Comparison of ENCODE assay signal across 19 cellular contexts in the genomic region with DNA sequence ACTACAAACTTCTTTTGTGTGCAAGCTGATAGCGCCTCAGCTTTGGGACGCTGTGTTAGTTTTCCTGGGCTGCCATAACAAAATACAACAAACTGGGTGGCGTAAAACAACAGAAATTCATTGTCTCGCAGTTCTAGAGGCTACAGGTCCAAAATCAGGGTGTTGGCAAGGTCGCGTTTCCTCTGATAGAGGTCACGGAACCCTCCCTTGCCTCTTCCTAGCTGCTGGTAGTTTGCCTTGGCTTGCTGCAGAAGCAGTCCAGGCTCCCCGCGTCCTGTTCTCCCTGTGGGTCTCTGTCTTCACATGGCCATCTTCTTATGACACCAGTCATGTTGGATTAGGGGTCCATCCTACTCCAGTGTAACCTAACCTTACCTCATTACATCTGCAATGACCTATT. TPM values are rescaled to one million over a fixed set of nuclear protein-coding genes. Genes with fewer than 3 reads are reported as not detected.
DNase-seq lines count a peak whose midpoint lies in the region; ATAC-seq, FAIRE-seq and TF ChIP-seq lines count a peak whose summit lies in the region.
"Had no signal": no experiment of that assay in that cellular context is flagged by ENCODE, and none has a peak within 500 bp of the region (broad histone marks: within the 10 kb centered on the region; RNA-seq: fewer than 3 reads in every experiment).

No MANE protein-coding gene starts in this region.

- CTCF ChIA-PET in K562 (lab: Yijun Ruan, JAX; ENCODE audit: low intra/inter-chr PET ratio), result no interaction called here

- TF ChIP-seq EP300 in K562 (IDR thresholded peaks at IDR 0.05; ENCODE audit: low read length), result no peak

- H3K27me3 Mint-ChIP-seq in GM23338 (ENCODE audit: insufficient read depth, low read depth, poor library complexity), result peaks cover 6% of the 10 kb centered on the region
- H3K27me3 Mint-ChIP-seq: B cell; CD4-positive, alpha-beta T cell; IgD-negative memory B cell had no signal

- H3K9me2 ChIP-seq in GM23338 (ENCODE audit: insufficient read depth), result no peaks in the 10 kb centered on the region

- H3K4me3 ChIP-seq in right atrium auricular region (no peak overlapping the region), GM23338 (no peak overlapping the region), K562 (no peak overlapping the region), spleen (no peak overlapping the region)

- no peaks in the 10 kb centered on the region for H3K9me1 ChIP-seq in K562 (ENCODE audit: control insufficient read depth, insufficient read depth, low read length)

- peak overlapping the region; percentile 89 for H2AFZ ChIP-seq in GM23338
- peak overlapping the region; percentile 45; the same call in 1 of the 2 replicates for H2AFZ ChIP-seq in K562 (ENCODE audit: low read depth, low read length)

- DNase-seq in left cardiac atrium, result peak; percentile 54
- no peak for DNase-seq in right atrium auricular region (ENCODE audit: low spot score)
- no peak for DNase-seq in GM23338 (ENCODE audit: low spot score)
- no peak for DNase-seq in K562 (ENCODE audit: extremely low read depth in 1 of 4, low spot score in 3 of 4)
- DNase-seq in spleen, result peak; percentile 58
- no peak for DNase-seq in left colon
- DNase-seq: C1 segment of cervical spinal cord; CD4-positive, alpha-beta T cell; DMS79; EL had no signal

- in situ Hi-C loops in K562 (cut with MboI), result no loop called here

- no peaks in the 10 kb centered on the region for H3K27me3 ChIP-seq in right atrium auricular region
- no peaks in the 10 kb centered on the region for H3K27me3 ChIP-seq in GM23338 (ENCODE audit: insufficient read depth)
- H3K27me3 ChIP-seq in K562 (ENCODE audit: control insufficient read depth in 2 of 2, insufficient read depth in 2 of 2, low read length in 2 of 2), result no peaks in the 10 kb centered on the region
- no peaks in the 10 kb centered on the region for H3K27me3 ChIP-seq in spleen (replicated peaks in 1 of 7)

- H3K9me3 ChIP-seq in right atrium auricular region (no peaks in the 10 kb centered on the region), K562 (replicated peaks; ENCODE audit: control insufficient read depth, insufficient read depth, low read depth, low read length) (no peaks in the 10 kb centered on the region), spleen (no peaks in the 10 kb centered on the region)

- H3F3A ChIP-seq in GM23338 (replicated peaks; ENCODE audit: low read depth), result no peaks in the 10 kb centered on the region

- BruUV-seq in K562 (replicated peaks; lab: Mats Ljungman, UMichigan), result no TSS peak

- no peaks in the 10 kb centered on the region for H3K4me1 ChIP-seq in right atrium auricular region
- no peaks in the 10 kb centered on the region for H3K4me1 ChIP-seq in GM23338 (ENCODE audit: insufficient read depth)
- peaks cover 0 to 8% of the 10 kb centered on the region in 2 experiments; a peak in 3 of 5 replicates for H3K4me1 ChIP-seq in K562 (replicated peaks in 1 of 2; ENCODE audit: control insufficient read depth in 2 of 2, insufficient read depth in 2 of 2, low read length in 2 of 2)
- no peaks in the 10 kb centered on the region for H3K4me1 ChIP-seq in spleen

- TF ChIP-seq CTCF in right atrium auricular region (IDR thresholded peaks at IDR 0.05) (no peak), GM23338 (conservative IDR thresholded peaks at IDR 0.05; ENCODE audit: low read depth in 2 of 2) (no peak), K562 (IDR thresholded peaks at IDR 0.05 in 2 of 3, conservative IDR thresholded peaks at IDR 0.05 in 1 of 3; ENCODE audit: insufficient read depth in 2 of 3, low read depth in 1 of 3, low read length in 3 of 3) (no peak), spleen (IDR thresholded peaks at IDR 0.05 in 8 of 11, conservative IDR thresholded peaks at IDR 0.05 in 3 of 11) (no peak)

- intact Hi-C loops in left cardiac atrium (cut with DNase I) (no loop called here), K562 (cut with micrococcal nuclease) (no loop called here), spleen (cut with DNase I; ENCODE audit: low total_unique reads) (no loop called here), left colon (cut with DNase I, micrococcal nuclease) (no loop called here)

- no peaks in the 10 kb centered on the region for H4K20me1 ChIP-seq in GM23338 (replicated peaks; ENCODE audit: insufficient read depth)
- H4K20me1 ChIP-seq in K562 (replicated peaks; ENCODE audit: control insufficient read depth, insufficient read depth, low read length), result no peaks in the 10 kb centered on the region; the same call in 1 of the 2 replicates

- H3K36me3 Mint-ChIP-seq in GM23338 (ENCODE audit: low read depth), result no peaks in the 10 kb centered on the region
- H3K36me3 Mint-ChIP-seq: IgD-negative memory B cell had no signal

- no peaks in the 10 kb centered on the region; the same call in 2 of the 3 replicates for H3K4me1 Mint-ChIP-seq in GM23338

- FAIRE-seq in K562 (lab: Jason Lieb, UNC), result no peak
- FAIRE-seq: A204.1, G401.6, GM12892, GM19239, H54 had no signal

- no peaks in the 10 kb centered on the region for H3K9me3 Mint-ChIP-seq in GM23338
- H3K9me3 Mint-ChIP-seq: CD4-positive, alpha-beta T cell; IgD-negative memory B cell had no signal

- no peak for TF ChIP-seq POLR2A in K562 (conservative IDR thresholded peaks at IDR 0.05)
- no peak for TF ChIP-seq POLR2A in spleen (IDR thresholded peaks at IDR 0.05)

- POLR2A ChIA-PET in K562 (lab: Yijun Ruan, JAX), result no interaction called here

- no peak overlapping the region for H3K9ac ChIP-seq in K562 (ENCODE audit: insufficient read depth in 1 of 2, low read depth in 2 of 2, low read length in 2 of 2)

- H3K36me3 ChIP-seq in right atrium auricular region, result no peaks in the 10 kb centered on the region
- H3K36me3 ChIP-seq in GM23338 (ENCODE audit: insufficient read depth), result no peaks in the 10 kb centered on the region
- no peaks in the 10 kb centered on the region for H3K36me3 ChIP-seq in K562 (ENCODE audit: control insufficient read depth, insufficient read depth, low read length)
- no peaks in the 10 kb centered on the region for H3K36me3 ChIP-seq in spleen

- H3K27ac ChIP-seq in right atrium auricular region (no peak overlapping the region), GM23338 (ENCODE audit: low read depth) (no peak overlapping the region), K562 (ENCODE audit: extremely low read depth, low read depth, low read length) (no peak overlapping the region), spleen (peak overlapping the region in 3 of 8 donors; percentile 36 to 37 (median 37))

- 90% methylated on average over 9 of the region's 9 CpGs for WGBS in K562 (ENCODE audit: insufficient coverage, low coverage, missing lambda C conversion rate)
- WGBS in spleen, 5 donors, result 68 to 85% (median 80%) methylated on average over 7 to 9 of the region's 9 CpGs

- no peak for TF ChIP-seq RAD21 in K562 (CRISPR knock-in tag; conservative IDR thresholded peaks at IDR 0.05 in 1 of 2, IDR thresholded peaks at IDR 0.05 in 1 of 2)

- no peak overlapping the region for H3K27ac Mint-ChIP-seq in GM23338
- H3K27ac Mint-ChIP-seq: B cell; CD4-positive, alpha-beta T cell; IgD-negative memory B cell had no signal

- H3K4me3 Mint-ChIP-seq in GM23338, result no peak overlapping the region
- H3K4me3 Mint-ChIP-seq: B cell; CD4-positive, alpha-beta T cell; IgD-negative memory B cell had no signal

- H3K79me2 ChIP-seq in GM23338 (replicated peaks; ENCODE audit: insufficient read depth), result no peaks in the 10 kb centered on the region
- no peaks in the 10 kb centered on the region for H3K79me2 ChIP-seq in K562 (ENCODE audit: control insufficient read depth, insufficient read depth, low read length)

- peak in 1 of 2 donors; percentile 51 for ATAC-seq in left cardiac atrium
- ATAC-seq in GM23338, result no peak
- no peak for ATAC-seq in K562
- no peak for ATAC-seq in HG02885 (IDR thresholded peaks at IDR 0.05; ENCODE audit: poor library complexity, unreplicated experiment)
- ATAC-seq in left colon, result no peak
- ATAC-seq: HCT116 had no signal

- H3K4me2 ChIP-seq in GM23338, result no peak overlapping the region
- no peak overlapping the region for H3K4me2 ChIP-seq in K562 (ENCODE audit: insufficient read depth, low read length)

TF ChIP-seq in GM23338, 12 proteins besides CTCF, POLR2A, EP300 and RAD21 (continues in another document):
- TF ChIP-seq JUNB (IDR thresholded peaks at IDR 0.05; ENCODE audit: unreplicated experiment) (no peak), CREB1 (CRISPR knock-in tag; IDR thresholded peaks at IDR 0.05; ENCODE audit: low read depth) (no peak), ZNF114 (CRISPR knock-in tag; IDR thresholded peaks at IDR 0.05) (no peak), STAT1 (IDR thresholded peaks at IDR 0.05; ENCODE audit: unreplicated experiment) (no peak)

TF ChIP-seq in K562, 482 proteins besides CTCF, POLR2A, EP300 and RAD21 (continues in another document):
- TF ChIP-seq ZNF165 (CRISPR knock-in tag; IDR thresholded peaks at IDR 0.05; ENCODE audit: borderline replicate concordance), result no peak
- no peak for TF ChIP-seq TRIM28 (IDR thresholded peaks at IDR 0.05)
- TF ChIP-seq TARDBP (IDR thresholded peaks at IDR 0.05), result no peak

RNA-seq across cellular contexts. Expression of gene PTGR2, which starts 32.8 kb away (rescaled TPM):
- 10 to 100 TPM; 26.9 to 31.6 TPM for total RNA-seq in left cardiac atrium
- 10 to 100 TPM; 15.9 to 25.0 TPM for total RNA-seq in right atrium auricular region
- 9.5 and 20.0 TPM in 2 replicates for total RNA-seq in GM23338 (2014; rRNA removed; shearing (Covaris generic))
- 19.9 and 25.4 TPM in 2 replicates for polyA plus RNA-seq in GM23338 (2016; fragmentation: Nextera tagmentation; extraction: Ambion mirVana)
- total RNA-seq in K562 (2011; cell fraction: chromatin; rRNA removed; ENCODE audit: low replicate concordance), result 17.5 and 53.7 TPM in 2 replicates
- total RNA-seq in K562 (2011; cell fraction: nucleolus; rRNA removed), result 9.3 and 11.4 TPM in 2 replicates
- total RNA-seq in K562 (2011; cell fraction: nucleoplasm; rRNA removed), result 25.7 and 35.0 TPM in 2 replicates
- 5.2 and 7.4 TPM in 2 replicates for total RNA-seq in K562 (2014; rRNA removed)
- 11.0 and 11.1 TPM in 2 replicates for total RNA-seq in K562 (2014; rRNA removed; fragmentation: Illumina TruSeq; extraction: Trizol)
- 8.6 and 9.6 TPM in 2 replicates for total RNA-seq in K562 (2015; rRNA removed; fragmentation: Illumina TruSeq; extraction: Trizol)
- total RNA-seq in K562 (2021), result 8.8 and 9.4 TPM in 2 replicates
- polyA plus RNA-seq in K562 (2011; rRNA removed), result 15.9 and 23.0 TPM in 2 replicates
- polyA plus RNA-seq in K562 (2011; cell fraction: cytosol; rRNA removed), result 2.3 and 4.8 TPM in 2 replicates
- 8.3 and 14.0 TPM in 2 replicates for polyA plus RNA-seq in K562 (2011; cell fraction: nucleus; rRNA removed)
- polyA plus RNA-seq in K562 (2012), result 7.3 and 8.6 TPM in 2 replicates
- 16.8 and 17.5 TPM in 2 replicates for polyA plus RNA-seq in K562 (2014; fragmentation: Illumina TruSeq; extraction: Trizol)
- polyA plus RNA-seq in K562 (2014; fragmentation: Nextera tagmentation; extraction: Ambion mirVana), result 10 to 100 TPM; 13.0 to 20.1 TPM
- polyA plus RNA-seq in K562 (2014; rRNA removed), result 12.2 and 13.0 TPM in 2 replicates
- polyA minus RNA-seq in K562 (2011; rRNA and poly(A)+ RNA removed), result 14.2 and 15.6 TPM in 2 replicates
- polyA minus RNA-seq in K562 (2011; cell fraction: cytosol; rRNA and poly(A)+ RNA removed), result 3.5 and 3.9 TPM in 2 replicates
- polyA minus RNA-seq in K562 (2011; cell fraction: nucleus; rRNA and poly(A)+ RNA removed), result 6.3 and 10.4 TPM in 2 replicates
- 1 to 10 TPM; 3.4 to 8.6 (median 6.3) TPM for total RNA-seq in spleen
- 1 to 10 TPM; 2.2 to 3.6 (median 3.3) TPM for polyA plus RNA-seq in spleen
- 10 to 100 TPM; 14.7 to 16.0 TPM for total RNA-seq in left colon

Comparison
In these comparisons a context has a peak if more than half of its experiments do, and no peak if none do; other contexts are left out.
1. DNase-seq: peak in left cardiac atrium (single experiment) and spleen (single experiment); none in right atrium auricular region (single experiment), GM23338 (single experiment), K562 (0 of 4) and left colon (0 of 2).